Comparison of ENCODE assay signal across 13 cellular contexts in genomic region chr10:43410345-43410744, GRCh38. TPM values are rescaled to one million over a fixed set of nuclear protein-coding genes. Genes with fewer than 3 reads are reported as not detected.
DNase-seq lines count a peak whose midpoint lies in the region; ATAC-seq, FAIRE-seq and TF ChIP-seq lines count a peak whose summit lies in the region.
"Had no signal": no experiment of that assay in that cellular context is flagged by ENCODE, and none has a peak within 500 bp of the region (broad histone marks: within the 10 kb centered on the region; RNA-seq: fewer than 3 reads in every experiment).

No MANE protein-coding gene starts in this region.

- no peaks in the 10 kb centered on the region for H3K79me1 ChIP-seq in H1 (ENCODE audit: low read depth, low read length)

- no peak overlapping the region for H3K23ac ChIP-seq in H1 (ENCODE audit: insufficient read length)

- no peaks in the 10 kb centered on the region for H3K27me3 ChIP-seq in PC-9 (ENCODE audit: insufficient read depth, low read depth)
- H3K27me3 ChIP-seq in H1 (replicated peaks in 1 of 4; ENCODE audit: control insufficient read depth in 3 of 4, extremely low read depth in 1 of 4, insufficient read depth in 3 of 4, low read length in 3 of 4): no peaks in the 10 kb centered on the region
- no peaks in the 10 kb centered on the region for H3K27me3 ChIP-seq in skeletal muscle satellite cell (ENCODE audit: control insufficient read depth, insufficient read depth, low read length)
- H3K27me3 ChIP-seq in brain microvascular endothelial cell (replicated peaks): no peaks in the 10 kb centered on the region
- H3K27me3 ChIP-seq: left lung, tibial artery had no signal

- peaks cover 9% of the 10 kb centered on the region; the same call in 1 of the 2 replicates for H3K23me2 ChIP-seq in H1 (ENCODE audit: low read depth, low read length)

- H2BK15ac ChIP-seq in H1 (ENCODE audit: low read length): no peak overlapping the region

- no peaks in the 10 kb centered on the region for H3K27me3 Mint-ChIP-seq in T-helper 1 cell treated with Interleukin-12 subunit alpha and Interleukin-12 subunit beta and Interleukin-4 antibody, amounts not matched to agents 30 μg/mL and 1 μg/mL, for 36 hours (ENCODE audit: low read depth)

- no peak for TF ChIP-seq RAD21 in H1 (IDR thresholded peaks at IDR 0.05 in 1 of 2, conservative IDR thresholded peaks at IDR 0.05 in 1 of 2; ENCODE audit: low read depth in 2 of 2, low read length in 2 of 2)

- H4K91ac ChIP-seq in H1 (replicated peaks; ENCODE audit: insufficient read length, low read length): no peak overlapping the region

- TF ChIP-seq EP300 in H1 (IDR thresholded peaks at IDR 0.05; ENCODE audit: borderline replicate concordance in 1 of 2, low read depth in 2 of 2, low read length in 2 of 2): no peak

- peak overlapping the region; percentile 90 for H3K27ac ChIP-seq in PC-9
- no peak overlapping the region for H3K27ac ChIP-seq in H1 (ENCODE audit: low read depth, low read length)
- H3K27ac ChIP-seq in brain microvascular endothelial cell: no peak overlapping the region

- peak overlapping the region; percentile 99 for H3K4me3 Mint-ChIP-seq in T-helper 1 cell treated with Interleukin-12 subunit alpha and Interleukin-12 subunit beta and Interleukin-4 antibody, amounts not matched to agents 30 μg/mL and 1 μg/mL, for 36 hours

- no peak for FAIRE-seq in H1 (lab: Jason Lieb, UNC)
- FAIRE-seq: A204.1 had no signal

- H3K36me3 ChIP-seq in PC-9 (ENCODE audit: low read depth): no peaks in the 10 kb centered on the region; the same call in 1 of the 2 replicates
- H3K36me3 ChIP-seq in H1 (ENCODE audit: control insufficient read depth in 2 of 4, insufficient read depth in 4 of 4, low read length in 3 of 4): no peaks in the 10 kb centered on the region
- no peaks in the 10 kb centered on the region for H3K36me3 ChIP-seq in skeletal muscle satellite cell (ENCODE audit: insufficient read depth, low read length)
- no peaks in the 10 kb centered on the region for H3K36me3 ChIP-seq in brain microvascular endothelial cell (replicated peaks)
- H3K36me3 ChIP-seq: left lung, tibial artery had no signal

- H2BK5ac ChIP-seq in H1 (ENCODE audit: low read depth, low read length): no peak overlapping the region

- intact Hi-C loops in PC-9 (cut with micrococcal nuclease; ENCODE audit: unreplicated experiment): no loop called here

- CTCF ChIA-PET in PC-9 (lab: Charles Lee) (no interaction called here), H1 (lab: Charles Lee; ENCODE audit: partially characterized antibody) (interaction anchor here (1.8 kb wide), 1 partner anchor 20 kb away, joined by 4 read pairs; no protein-coding TSS in a partner anchor)

- no peak overlapping the region for H3K14ac ChIP-seq in H1 (ENCODE audit: insufficient read length)

- no peak overlapping the region for H4K8ac ChIP-seq in H1 (ENCODE audit: extremely low read depth, insufficient read depth, low read length)

- peaks cover 36% of the 10 kb centered on the region for H3F3A ChIP-seq in PC-9 (ENCODE audit: insufficient read depth, low read depth)

- H2BK12ac ChIP-seq in H1 (ENCODE audit: low read depth, low read length): no peak overlapping the region

- no peak overlapping the region for H3K18ac ChIP-seq in H1 (ENCODE audit: extremely low read depth, low read length)

- no peak for DNase-seq in T-helper 1 cell
- no peak for DNase-seq in PC-9
- no peak for DNase-seq in H1 (ENCODE audit: low read depth in 1 of 2, low spot score in 2 of 2)
- DNase-seq in T1000 (lab: John Stamatoyannopoulos, UW): no peak
- DNase-seq in brain microvascular endothelial cell: no peak
- DNase-seq: NCI-H1694 treated with DMSO at 0.1 percent for 48 hours had no signal

- no peaks in the 10 kb centered on the region for H3K9me2 ChIP-seq in PC-9 (ENCODE audit: insufficient read depth)

- peak overlapping the region; percentile 92 for H2AFZ ChIP-seq in PC-9
- H2AFZ ChIP-seq in H1 (ENCODE audit: low read length): no peak overlapping the region

- no peak for TF ChIP-seq POLR2A in H1 (IDR thresholded peaks at IDR 0.05; ENCODE audit: control extremely low read depth in 1 of 2, low read depth in 2 of 2, low read length in 2 of 2)

- peaks cover 14% of the 10 kb centered on the region for H3K4me1 Mint-ChIP-seq in T-helper 1 cell treated with Interleukin-12 subunit alpha and Interleukin-12 subunit beta and Interleukin-4 antibody, amounts not matched to agents 30 μg/mL and 1 μg/mL, for 36 hours (ENCODE audit: low read depth)

- H3K9ac ChIP-seq in H1 (replicated peaks in 1 of 4; ENCODE audit: extremely low read depth in 1 of 4, low read depth in 3 of 4, low read length in 3 of 4) (no peak overlapping the region), skeletal muscle satellite cell (ENCODE audit: low read depth, low read length) (no peak overlapping the region)

- H2BK20ac ChIP-seq in H1 (ENCODE audit: low read length): no peak overlapping the region

- no peak for ATAC-seq in HG03025 (IDR thresholded peaks at IDR 0.05; ENCODE audit: low FRiP score, unreplicated experiment)
- ATAC-seq: esophagus mucosa had no signal

- no peak overlapping the region for H2BK120ac ChIP-seq in H1 (replicated peaks; ENCODE audit: low read depth, low read length)

- H3K4me1 ChIP-seq in PC-9 (replicated peaks; ENCODE audit: insufficient read depth): peaks cover 14% of the 10 kb centered on the region
- H3K4me1 ChIP-seq in H1 (replicated peaks in 1 of 4; ENCODE audit: control insufficient read depth in 3 of 4, insufficient read depth in 4 of 4, low read length in 3 of 4): peaks cover 0 to 4% (median 0%) of the 10 kb centered on the region in 4 experiments; a peak in 3 of 7 replicates
- peaks cover 6% of the 10 kb centered on the region for H3K4me1 ChIP-seq in skeletal muscle satellite cell (ENCODE audit: control insufficient read depth, insufficient read depth, low read length)

- peak overlapping the region; percentile 99 for H3K27ac Mint-ChIP-seq in T-helper 1 cell treated with Interleukin-12 subunit alpha and Interleukin-12 subunit beta and Interleukin-4 antibody, amounts not matched to agents 30 μg/mL and 1 μg/mL, for 36 hours

- H3K79me2 ChIP-seq in PC-9 (ENCODE audit: low read depth) (peaks cover 46% of the 10 kb centered on the region), H1 (ENCODE audit: control insufficient read depth in 1 of 2, insufficient read depth in 2 of 2, low read length in 2 of 2) (peaks cover 27 to 31% of the 10 kb centered on the region in 2 experiments)

- no peak for TF ChIP-seq CTCF in PC-9 (conservative IDR thresholded peaks at IDR 0.05)
- TF ChIP-seq CTCF in H1 (IDR thresholded peaks at IDR 0.05; ENCODE audit: control extremely low read depth in 1 of 3, insufficient read depth in 1 of 3, low read depth in 1 of 3, low read length in 3 of 3): no peak
- TF ChIP-seq CTCF in brain microvascular endothelial cell (IDR thresholded peaks at IDR 0.05; ENCODE audit: low read depth, low read length, missing control alignments): no peak

- no peak overlapping the region for H4K5ac ChIP-seq in H1 (ENCODE audit: insufficient read length, low read depth, low read length)

- H3K4me3 ChIP-seq in PC-9 (peak overlapping the region; percentile 98; the same call in 1 of the 2 replicates), H1 (ENCODE audit: extremely low read depth in 1 of 4, insufficient read depth in 2 of 4, low read depth in 3 of 4, low read length in 4 of 4) (peak overlapping the region in 1 of 4 experiments; percentile 95; a peak in 2 of 8 replicates), skeletal muscle satellite cell (ENCODE audit: low read length) (no peak overlapping the region), brain microvascular endothelial cell (ENCODE audit: low read depth, low read length) (no peak overlapping the region)

- POLR2A ChIA-PET in PC-9 (lab: Charles Lee; ENCODE audit: unreplicated experiment): no interaction called here
- POLR2A ChIA-PET in H1 (lab: Charles Lee; ENCODE audit: partially characterized antibody): interaction anchor here (1.0 to 4.4 kb wide), 9 partner anchors 9 to 52 kb away, joined by 3 to 31 read pairs (median 7); no protein-coding TSS in a partner anchor

- in situ Hi-C loops in brain microvascular endothelial cell (cut with HindIII; ENCODE audit: low pct_ligation_motif_present, low sequenced_read_pairs): no loop called here

- no peaks in the 10 kb centered on the region for H3K9me3 Mint-ChIP-seq in T-helper 1 cell treated with Interleukin-12 subunit alpha and Interleukin-12 subunit beta and Interleukin-4 antibody, amounts not matched to agents 30 μg/mL and 1 μg/mL, for 36 hours

- H3K4ac ChIP-seq in H1 (replicated peaks; ENCODE audit: insufficient read length, low read depth, low read length): no peak overlapping the region

- H2AK5ac ChIP-seq in H1 (ENCODE audit: low read depth, low read length): no peak overlapping the region

- peaks cover 16% of the 10 kb centered on the region for H4K20me1 ChIP-seq in PC-9 (ENCODE audit: insufficient read depth)
- H4K20me1 ChIP-seq in H1 (replicated peaks in 1 of 2; ENCODE audit: control insufficient read depth in 1 of 2, insufficient read depth in 2 of 2, low read length in 2 of 2): peaks cover 6 to 7% of the 10 kb centered on the region in 2 experiments

- peak overlapping the region; percentile 90 for H3K4me2 ChIP-seq in PC-9
- H3K4me2 ChIP-seq in H1 (ENCODE audit: insufficient read depth in 1 of 2, low read depth in 2 of 2, low read length in 2 of 2): peak overlapping the region; percentile 80 to 81; a peak in 2 of 4 replicates
- peak overlapping the region; percentile 76 for H3K4me2 ChIP-seq in skeletal muscle satellite cell (ENCODE audit: low read length)

- WGBS in H1 (ENCODE audit: extremely low coverage in 1 of 2, insufficient coverage in 1 of 2, insufficient read length in 1 of 2, insufficient replicate concordance in 2 of 2, low coverage in 1 of 2, low lambda C conversion rate in 2 of 2, missing lambda C conversion rate in 1 of 2), 2 experiments: 96% methylated on average over 14 of the region's 14 CpGs; no CpG with 5 or more reads in 1 of the 2 experiments

- no peaks in the 10 kb centered on the region for H3K9me3 ChIP-seq in PC-9 (ENCODE audit: insufficient read depth, low read depth)
- H3K9me3 ChIP-seq in H1 (ENCODE audit: insufficient read depth in 2 of 2, low read depth in 1 of 2, low read length in 1 of 2): no peaks in the 10 kb centered on the region
- H3K9me3 ChIP-seq in skeletal muscle satellite cell (replicated peaks; ENCODE audit: low read length): no peaks in the 10 kb centered on the region
- H3K9me3 ChIP-seq: left lung, tibial artery had no signal

- BruUV-seq in PC-9 (replicated peaks; lab: Mats Ljungman, UMichigan): no TSS peak

- no peak overlapping the region for H3K56ac ChIP-seq in H1 (replicated peaks; ENCODE audit: insufficient read length, low read depth, low read length)

- peaks cover 17% of the 10 kb centered on the region for H3K36me3 Mint-ChIP-seq in T-helper 1 cell treated with Interleukin-12 subunit alpha and Interleukin-12 subunit beta and Interleukin-4 antibody, amounts not matched to agents 30 μg/mL and 1 μg/mL, for 36 hours (ENCODE audit: low read depth)

RNA-seq across cellular contexts. Expression of gene HNRNPF, which starts 1.4 kb away (rescaled TPM):
- 267 and 337 TPM in 2 replicates for total RNA-seq in PC-9 (2021)
- 389 and 397 TPM in 2 replicates for total RNA-seq in H1 (2021; fragmentation: NEBNext Ultra II Directional; extraction: Animal tissue kit (Norgen Biotek cat#: 25700))
- polyA plus RNA-seq in H1 (2011; rRNA removed): 208 and 209 TPM in 2 replicates
- polyA plus RNA-seq in H1 (2011; cell fraction: cytosol; rRNA removed): 285 TPM
- polyA plus RNA-seq in H1 (2011; cell fraction: nucleus; rRNA removed): 199 TPM
- polyA plus RNA-seq in H1 (2012, experiment 1 of 2): 322 to 369 TPM (median 332 TPM) in 4 replicates
- polyA plus RNA-seq in H1 (2012, experiment 2 of 2): 154 TPM
- polyA plus RNA-seq in H1 (2013, experiment 1 of 2): 167 TPM
- 175 TPM for polyA plus RNA-seq in H1 (2013, experiment 2 of 2)
- 303 and 334 TPM in 2 replicates for polyA minus RNA-seq in H1 (2011; rRNA and poly(A)+ RNA removed)
- 147 TPM for polyA minus RNA-seq in H1 (2011; cell fraction: cytosol; rRNA and poly(A)+ RNA removed)
- polyA minus RNA-seq in H1 (2011; cell fraction: nucleus; rRNA and poly(A)+ RNA removed): 101 TPM
- 187 and 212 TPM in 2 replicates for total RNA-seq in skeletal muscle satellite cell (2012; rRNA removed)

RNA-seq across cellular contexts. Expression of gene ZNF487, which starts 26.6 kb away (rescaled TPM):
- 11.8 and 14.5 TPM in 2 replicates for total RNA-seq in PC-9 (2021)
- 1.9 TPM in 2 replicates for total RNA-seq in H1 (2021; fragmentation: NEBNext Ultra II Directional; extraction: Animal tissue kit (Norgen Biotek cat#: 25700))
- polyA plus RNA-seq in H1 (2011; rRNA removed): 1.9 and 2.5 TPM in 2 replicates
- 1.8 TPM for polyA plus RNA-seq in H1 (2011; cell fraction: cytosol; rRNA removed)
- 2.7 TPM for polyA plus RNA-seq in H1 (2011; cell fraction: nucleus; rRNA removed)
- polyA plus RNA-seq in H1 (2012, experiment 1 of 2): 0.97 to 1.6 TPM (median 1.3 TPM) in 4 replicates
- polyA plus RNA-seq in H1 (2012, experiment 2 of 2): 1.8 TPM
- 1.6 TPM for polyA plus RNA-seq in H1 (2013, experiment 1 of 2)
- polyA plus RNA-seq in H1 (2013, experiment 2 of 2): 1.4 TPM
- 0.57 and 3.0 TPM in 2 replicates for polyA minus RNA-seq in H1 (2011; rRNA and poly(A)+ RNA removed)
- polyA minus RNA-seq in H1 (2011; cell fraction: cytosol; rRNA and poly(A)+ RNA removed): not detected
- 3.3 TPM for polyA minus RNA-seq in H1 (2011; cell fraction: nucleus; rRNA and poly(A)+ RNA removed)
- total RNA-seq in skeletal muscle satellite cell (2012; rRNA removed): 2.8 and 3.5 TPM in 2 replicates

RNA-seq across cellular contexts. Expression of gene FXYD4, which starts 38.9 kb away (rescaled TPM):
- not detected in 2 replicates for total RNA-seq in PC-9 (2021)
- not detected in 2 replicates for total RNA-seq in H1 (2021; fragmentation: NEBNext Ultra II Directional; extraction: Animal tissue kit (Norgen Biotek cat#: 25700))
- polyA plus RNA-seq in H1 (2011; rRNA removed): not detected in 2 replicates
- polyA plus RNA-seq in H1 (2011; cell fraction: cytosol; rRNA removed): not detected
- polyA plus RNA-seq in H1 (2011; cell fraction: nucleus; rRNA removed): not detected
- polyA plus RNA-seq in H1 (2012, experiment 1 of 2): not detected in 4 replicates
- not detected for polyA plus RNA-seq in H1 (2012, experiment 2 of 2)
- not detected for polyA plus RNA-seq in H1 (2013, experiment 1 of 2)
- polyA plus RNA-seq in H1 (2013, experiment 2 of 2): not detected
- not detected in 2 replicates for polyA minus RNA-seq in H1 (2011; rRNA and poly(A)+ RNA removed)
- polyA minus RNA-seq in H1 (2011; cell fraction: cytosol; rRNA and poly(A)+ RNA removed): not detected
- polyA minus RNA-seq in H1 (2011; cell fraction: nucleus; rRNA and poly(A)+ RNA removed): not detected
- not detected in 2 replicates for total RNA-seq in skeletal muscle satellite cell (2012; rRNA removed)
- total RNA-seq: esophagus mucosa had no signal
